In genomic region chr2:55419236-55419513, GRCh38 we compare ENCODE assay signal across 8 cellular contexts. TPM values are rescaled to one million over a fixed set of nuclear protein-coding genes. Genes with fewer than 3 reads are reported as not detected.
DNase-seq lines count a peak whose midpoint lies in the region; ATAC-seq and TF ChIP-seq lines count a peak whose summit lies in the region.

No MANE protein-coding gene starts in this region.

- no peaks in the 10 kb centered on the region for H3K9me3 Mint-ChIP-seq in MCF 10A (ENCODE audit: unreplicated experiment)

- intact Hi-C loops in MCF 10A (cut with micrococcal nuclease), result loop anchor here (5.0 kb wide), 3 partner anchors 107 to 187 kb away; partner anchors contain the start of genes CLHC1, MTIF2 and RPS27A

- POLR2A ChIA-PET in MCF 10A (lab: Yijun Ruan, JAX), result interaction anchor here (0.7 to 2.8 kb wide), 17 partner anchors 8 to 1068 kb away, joined by 3 to 34 read pairs (median 4); partner anchors contain the start of genes CFAP36, CLHC1, PPP4R3B and RPS27A

- CTCF ChIA-PET in MCF 10A (lab: Yijun Ruan, JAX), result interaction anchor here (0.7 to 1.5 kb wide), 4 partner anchors 11 to 92 kb away, joined by 3 to 6 read pairs (median 4); no protein-coding TSS in a partner anchor

- peak overlapping the region; percentile 98 for H3K4me3 Mint-ChIP-seq in MCF 10A (ENCODE audit: unreplicated experiment)

- peaks cover 5% of the 10 kb centered on the region for H3K36me3 Mint-ChIP-seq in MCF 10A (ENCODE audit: insufficient read depth, unreplicated experiment)

- H3K27me3 Mint-ChIP-seq in MCF 10A (ENCODE audit: insufficient read depth, unreplicated experiment), result no peaks in the 10 kb centered on the region

- ATAC-seq in GM18907 (IDR thresholded peaks at IDR 0.05; ENCODE audit: unreplicated experiment), result peak; percentile 10
- ATAC-seq in GM18520 (IDR thresholded peaks at IDR 0.05; ENCODE audit: unreplicated experiment), result no peak

- H3K27ac Mint-ChIP-seq in MCF 10A (ENCODE audit: low read depth, unreplicated experiment), result peak overlapping the region; percentile 95

- no peak for TF ChIP-seq CTCF in MCF 10A (IDR thresholded peaks at IDR 0.05; ENCODE audit: unreplicated experiment)

- BruUV-seq in MCF 10A (replicated peaks; lab: Mats Ljungman, UMichigan), result no TSS peak

- peaks cover 35% of the 10 kb centered on the region for H3K4me1 Mint-ChIP-seq in MCF 10A (ENCODE audit: insufficient read depth, unreplicated experiment)

- DNase-seq in AG20443 (ENCODE audit: low spot score) (peak; percentile 18), NCI-H82 (lab: John Stamatoyannopoulos, UW) (peak; percentile 87), MCF 10A (ENCODE audit: unreplicated experiment) (peak; percentile 60), islet precursor cell (peak; percentile 75)
- DNase-seq in stimulated activated CD4-positive, alpha-beta T cell treated with anti-CD3 and anti-CD28 coated beads, TNF-alpha, amount 100 ng/mL, for 4 hours (ENCODE audit: low read depth in 3 of 3), result peak; percentile 2 to 6 (median 3)
- DNase-seq in effector CD8-positive, alpha-beta T cell (lab: John Stamatoyannopoulos, UW), result no peak

RNA-seq across cellular contexts. Expression of gene CCDC88A, which starts 0.5 kb away (rescaled TPM):
- total RNA-seq in MCF 10A (2022), result 52.1 and 60.8 TPM in 2 replicates
